In the genomic region with DNA sequence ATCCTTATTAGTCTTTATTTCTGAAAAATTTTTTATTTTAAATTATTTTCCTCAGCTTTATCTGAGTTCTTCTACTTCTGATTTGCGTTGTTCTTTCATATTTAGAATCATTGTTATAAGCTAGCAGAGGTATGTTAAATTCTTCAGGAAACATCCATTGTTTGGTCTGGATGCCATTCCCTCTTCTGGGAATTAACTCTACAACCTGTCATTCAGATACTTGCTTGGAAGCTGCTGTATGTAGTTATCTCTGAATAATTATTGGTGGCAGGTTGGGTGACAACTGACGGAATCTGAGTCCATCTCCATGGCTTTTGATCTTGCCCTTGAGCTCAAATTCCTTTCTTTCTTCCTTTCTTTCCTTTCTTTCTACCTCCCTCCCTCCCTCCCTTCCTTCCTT, we compare ENCODE assay signal across 39 cellular contexts.
"Had no signal": no experiment of that assay in that cellular context is flagged by ENCODE, and none has a peak within 500 bp of the region (broad histone marks: within the 10 kb centered on the region; RNA-seq: fewer than 3 reads in every experiment).

No MANE protein-coding gene starts in this region.

- DNase-seq: activated effector memory CD4-positive, alpha-beta T cell treated with anti-CD3 and anti-CD28 coated beads, Interleukin-2, amount 50 U/mL, for 16 hours; activated effector memory CD4-positive, alpha-beta T cell treated with Interleukin-2 at 50 U/mL for 16 hours; activated gamma-delta T cell; activated gamma-delta T cell treated with Interleukin-2 at 50 U/mL for 16 hours; activated naive CD4-positive, alpha-beta T cell; activated naive CD4-positive, alpha-beta T cell treated with anti-CD3 and anti-CD28 coated beads for 36 hours; activated naive CD4-positive, alpha-beta T cell treated with anti-CD3 and anti-CD28 coated beads, Interleukin-2, amount 10 ng/mL, durations not matched to agents 7 days and 5 days; activated naive CD4-positive, alpha-beta T cell treated with anti-CD3 and anti-CD28 coated beads, Interleukin-2, amount 50 U/mL, for 16 hours; activated naive CD4-positive, alpha-beta T cell treated with Interleukin-2 at 50 U/mL for 16 hours; activated naive CD8-positive, alpha-beta T cell treated with anti-CD3 and anti-CD28 coated beads for 36 hours; activated naive CD8-positive, alpha-beta T cell treated with anti-CD3 and anti-CD28 coated beads, Interleukin-2, amount 10 ng/mL, durations not matched to agents 7 days and 5 days; activated naive CD8-positive, alpha-beta T cell treated with anti-CD3 and anti-CD28 coated beads, Interleukin-2, amount 50 U/mL, for 24 hours; activated T-cell treated with anti-CD3 and anti-CD28 coated beads for 4 hours; activated T-cell treated with anti-CD3 and anti-CD28 coated beads, Interleukin-2, amount 50 U/mL, for 1 hour; activated T-cell treated with anti-CD3 and anti-CD28 coated beads, Interleukin-2, amount 50 U/mL, for 24 hours; activated T-cell treated with anti-CD3 and anti-CD28 coated beads, Interleukin-2, amount 50 U/mL, for 4 hours; activated T-cell treated with anti-CD3 and anti-CD28 coated beads, Interleukin-2, amount 50 U/mL, for 48 hours; activated T-cell treated with anti-CD3 and anti-CD28 coated beads, Interleukin-2, amount 50 U/mL, for 72 hours; adrenal gland; amniotic stem cell; amygdala; anterior cingulate cortex; aorta; body of pancreas; brain microvascular endothelial cell; caudate nucleus; central memory CD4-positive, alpha-beta T cell; cerebellar nuclear complex had no signal

- H3K9me3 ChIP-seq: body of pancreas, breast epithelium had no signal

- H3K27ac Mint-ChIP-seq: activated naive CD4-positive, alpha-beta T cell treated with anti-CD3 and anti-CD28 coated beads for 36 hours; activated naive CD4-positive, alpha-beta T cell treated with anti-CD3 and anti-CD28 coated beads, Interleukin-2, amount 10 ng/mL, durations not matched to agents 7 days and 5 days; activated naive CD4-positive, alpha-beta T cell treated with anti-CD3 and anti-CD28 coated beads, Interleukin-2, amount 50 U/mL, for 24 hours; activated naive CD4-positive, alpha-beta T cell treated with anti-CD3 and anti-CD28 coated beads, Interleukin-2, amount 50 U/mL, for 72 hours; activated naive CD8-positive, alpha-beta T cell; activated naive CD8-positive, alpha-beta T cell treated with anti-CD3 and anti-CD28 coated beads for 36 hours; activated naive CD8-positive, alpha-beta T cell treated with anti-CD3 and anti-CD28 coated beads, Interleukin-2, amount 10 ng/mL, durations not matched to agents 7 days and 5 days; activated naive CD8-positive, alpha-beta T cell treated with anti-CD3 and anti-CD28 coated beads, Interleukin-2, amount 50 U/mL, for 24 hours; activated T-cell treated with anti-CD3 and anti-CD28 coated beads, Interleukin-2, amount 50 U/mL, for 24 hours; activated T-cell treated with anti-CD3 and anti-CD28 coated beads, Interleukin-2, amount 50 U/mL, for 72 hours; activated T-helper 1 cell treated with anti-CD3 and anti-CD28 coated beads, Interleukin-12 subunit alpha, Interleukin-12 subunit beta, Interleukin-2, Interleukin-4 antibody, amounts not matched to agents 30 ng/mL and 10 ng/mL and 1 ng/mL, durations not matched to agents 14 hours and 24 hours and 36 hours; activated T-helper 17 cell treated with anti-CD3 and anti-CD28 coated beads, Interleukin-2, amount 50 U/mL, for 72 hours; activated T-helper 2 cell treated with anti-CD3 and anti-CD28 coated beads, Interferon-gamma antibody, Interleukin-2, Interleukin-4, amounts not matched to agents 10 μg/mL and 5 μg/mL and 100 μg/mL, durations not matched to agents 14 hours and 24 hours and 36 hours; brain had no signal

- H3K36me3 ChIP-seq: adrenal gland, ascending aorta, brain microvascular endothelial cell, breast epithelium, cardiac muscle cell had no signal

- H3K4me1 Mint-ChIP-seq: activated naive CD4-positive, alpha-beta T cell treated with anti-CD3 and anti-CD28 coated beads, Interleukin-2, amount 10 ng/mL, durations not matched to agents 7 days and 5 days; activated naive CD4-positive, alpha-beta T cell treated with anti-CD3 and anti-CD28 coated beads, Interleukin-2, amount 50 U/mL, for 24 hours; activated naive CD8-positive, alpha-beta T cell treated with anti-CD3 and anti-CD28 coated beads for 36 hours; activated naive CD8-positive, alpha-beta T cell treated with anti-CD3 and anti-CD28 coated beads, Interleukin-2, amount 10 ng/mL, durations not matched to agents 7 days and 5 days; activated naive CD8-positive, alpha-beta T cell treated with anti-CD3 and anti-CD28 coated beads, Interleukin-2, amount 50 U/mL, for 24 hours; activated T-helper 17 cell treated with anti-CD3 and anti-CD28 coated beads, Interleukin-2, amount 50 U/mL, for 72 hours; central memory CD8-positive, alpha-beta T cell had no signal

- ATAC-seq: activated naive CD4-positive, alpha-beta T cell treated with anti-CD3 and anti-CD28 coated beads, Interleukin-2, amount 50 U/mL, for 72 hours; activated naive CD8-positive, alpha-beta T cell treated with anti-CD3 and anti-CD28 coated beads, Interleukin-2, amount 50 U/mL, for 24 hours; activated T-cell treated with anti-CD3 and anti-CD28 coated beads, Interleukin-2, amount 50 U/mL, for 4 hours; activated T-cell treated with anti-CD3 and anti-CD28 coated beads, Interleukin-2, amount 50 U/mL, for 72 hours; activated T-helper 17 cell treated with anti-CD3 and anti-CD28 coated beads, Interleukin-2, amount 50 U/mL, for 72 hours; body of pancreas had no signal

- H3K4me3 ChIP-seq: adrenal gland, ascending aorta, body of pancreas, breast epithelium, cardiac muscle cell had no signal

- H3K36me3 Mint-ChIP-seq: activated naive CD4-positive, alpha-beta T cell treated with anti-CD3 and anti-CD28 coated beads, Interleukin-2, amount 10 ng/mL, durations not matched to agents 7 days and 5 days; activated naive CD8-positive, alpha-beta T cell; activated naive CD8-positive, alpha-beta T cell treated with anti-CD3 and anti-CD28 coated beads for 36 hours; activated naive CD8-positive, alpha-beta T cell treated with anti-CD3 and anti-CD28 coated beads, Interleukin-2, amount 10 ng/mL, durations not matched to agents 7 days and 5 days; brain had no signal

- H3K27me3 ChIP-seq: adrenal gland, ascending aorta, body of pancreas, brain microvascular endothelial cell, breast epithelium, cardiac muscle cell had no signal

- H3K27ac ChIP-seq: adrenal gland, ascending aorta, body of pancreas, brain microvascular endothelial cell, breast epithelium, cardiac muscle cell had no signal

- H3K27me3 Mint-ChIP-seq: activated naive CD4-positive, alpha-beta T cell treated with anti-CD3 and anti-CD28 coated beads, Interleukin-2, amount 10 ng/mL, durations not matched to agents 7 days and 5 days; central memory CD8-positive, alpha-beta T cell had no signal

- H3K9me3 Mint-ChIP-seq: activated naive CD4-positive, alpha-beta T cell treated with anti-CD3 and anti-CD28 coated beads, Interleukin-2, amount 10 ng/mL, durations not matched to agents 7 days and 5 days; activated T-helper 17 cell treated with anti-CD3 and anti-CD28 coated beads, Interleukin-2, amount 50 U/mL, for 72 hours had no signal

- H3K4me1 ChIP-seq: adrenal gland, ascending aorta, body of pancreas, breast epithelium had no signal

- H3K4me3 Mint-ChIP-seq: activated naive CD4-positive, alpha-beta T cell treated with anti-CD3 and anti-CD28 coated beads for 36 hours; activated naive CD4-positive, alpha-beta T cell treated with anti-CD3 and anti-CD28 coated beads, Interleukin-2, amount 10 ng/mL, durations not matched to agents 7 days and 5 days; activated naive CD4-positive, alpha-beta T cell treated with anti-CD3 and anti-CD28 coated beads, Interleukin-2, amount 50 U/mL, for 24 hours; activated naive CD8-positive, alpha-beta T cell; activated naive CD8-positive, alpha-beta T cell treated with anti-CD3 and anti-CD28 coated beads for 36 hours; activated naive CD8-positive, alpha-beta T cell treated with anti-CD3 and anti-CD28 coated beads, Interleukin-2, amount 10 ng/mL, durations not matched to agents 7 days and 5 days; activated naive CD8-positive, alpha-beta T cell treated with anti-CD3 and anti-CD28 coated beads, Interleukin-2, amount 50 U/mL, for 24 hours; activated T-cell treated with anti-CD3 and anti-CD28 coated beads, Interleukin-2, amount 50 U/mL, for 24 hours; activated T-cell treated with anti-CD3 and anti-CD28 coated beads, Interleukin-2, amount 50 U/mL, for 4 hours; activated T-cell treated with anti-CD3 and anti-CD28 coated beads, Interleukin-2, amount 50 U/mL, for 72 hours; activated T-helper 1 cell treated with anti-CD3 and anti-CD28 coated beads, Interleukin-12 subunit alpha, Interleukin-12 subunit beta, Interleukin-2, Interleukin-4 antibody, amounts not matched to agents 30 ng/mL and 10 ng/mL and 1 ng/mL, durations not matched to agents 14 hours and 24 hours and 36 hours; activated T-helper 17 cell treated with anti-CD3 and anti-CD28 coated beads, Interleukin-2, amount 50 U/mL, for 72 hours; brain; central memory CD8-positive, alpha-beta T cell had no signal
